1 cellular context compared by ENCODE assay signal in genomic region chr3:133691410-133692107, GRCh38.
TF ChIP-seq lines count a peak whose summit lies in the region.

No MANE protein-coding gene starts in this region.

TF ChIP-seq in HepG2, 621 proteins besides CTCF, POLR2A, EP300 and RAD21:
- TF ChIP-seq, protein P1, sequence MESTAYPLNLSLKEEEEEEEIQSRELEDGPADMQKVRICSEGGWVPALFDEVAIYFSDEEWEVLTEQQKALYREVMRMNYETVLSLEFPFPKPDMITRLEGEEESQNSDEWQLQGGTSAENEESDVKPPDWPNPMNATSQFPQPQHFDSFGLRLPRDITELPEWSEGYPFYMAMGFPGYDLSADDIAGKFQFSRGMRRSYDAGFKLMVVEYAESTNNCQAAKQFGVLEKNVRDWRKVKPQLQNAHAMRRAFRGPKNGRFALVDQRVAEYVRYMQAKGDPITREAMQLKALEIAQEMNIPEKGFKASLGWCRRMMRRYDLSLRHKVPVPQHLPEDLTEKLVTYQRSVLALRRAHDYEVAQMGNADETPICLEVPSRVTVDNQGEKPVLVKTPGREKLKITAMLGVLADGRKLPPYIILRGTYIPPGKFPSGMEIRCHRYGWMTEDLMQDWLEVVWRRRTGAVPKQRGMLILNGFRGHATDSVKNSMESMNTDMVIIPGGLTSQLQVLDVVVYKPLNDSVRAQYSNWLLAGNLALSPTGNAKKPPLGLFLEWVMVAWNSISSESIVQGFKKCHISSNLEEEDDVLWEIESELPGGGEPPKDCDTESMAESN (CRISPR knock-in tag; conservative IDR thresholded peaks at IDR 0.05): peak; percentile 54; the same call in 1 of the 2 replicates
- TF ChIP-seq TEAD3 (CRISPR knock-in tag; optimal IDR thresholded peaks at IDR 0.05; ENCODE audit: borderline replicate concordance): peak; percentile 26
- TF ChIP-seq FOXP1 (IDR thresholded peaks at IDR 0.05): no peak
- TF ChIP-seq FOXP1 (CRISPR knock-in tag; IDR thresholded peaks at IDR 0.05): 0 out of 2 replicates have a peak, but pooled peaks have one; percentile 10
- TF ChIP-seq, protein P2, sequence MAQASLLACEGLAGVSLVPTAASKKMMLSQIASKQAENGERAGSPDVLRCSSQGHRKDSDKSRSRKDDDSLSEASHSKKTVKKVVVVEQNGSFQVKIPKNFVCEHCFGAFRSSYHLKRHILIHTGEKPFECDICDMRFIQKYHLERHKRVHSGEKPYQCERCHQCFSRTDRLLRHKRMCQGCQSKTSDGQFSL (CRISPR knock-in tag; IDR thresholded peaks at IDR 0.05): no peak
